ENCODE assay signal across 1 cellular context in genomic region chr2:135585586-135585985, GRCh38.
TF ChIP-seq lines count a peak whose summit lies in the region.

No MANE protein-coding gene starts in this region.

TF ChIP-seq in H1, 55 proteins besides CTCF, POLR2A, EP300 and RAD21 (continued from another document):
- TF ChIP-seq EZH2 (IDR thresholded peaks at IDR 0.05; ENCODE audit: low read depth, low read length, severe bottlenecking) (no peak), USF2 (IDR thresholded peaks at IDR 0.05; ENCODE audit: low read length) (no peak), EGR1 (IDR thresholded peaks at IDR 0.05; ENCODE audit: borderline replicate concordance, low read depth, low read length) (no peak), CBX8 (IDR thresholded peaks at IDR 0.05; ENCODE audit: borderline replicate concordance, low read depth, low read length) (no peak), SIRT6 (IDR thresholded peaks at IDR 0.05; ENCODE audit: low read length) (no peak), SAP30 (IDR thresholded peaks at IDR 0.05; ENCODE audit: insufficient read depth, insufficient replicate concordance, low read length) (no peak), JUN (IDR thresholded peaks at IDR 0.05; ENCODE audit: low read depth, low read length) (no peak), HDAC2 (IDR thresholded peaks at IDR 0.05; ENCODE audit: borderline replicate concordance in 1 of 2, low read depth in 2 of 2, low read length in 2 of 2) (no peak), BACH1 (IDR thresholded peaks at IDR 0.05; ENCODE audit: low read length) (no peak), CHD2 (IDR thresholded peaks at IDR 0.05; ENCODE audit: low read length) (no peak), TAF1 (IDR thresholded peaks at IDR 0.05; ENCODE audit: low read depth, low read length) (no peak), KDM1A (IDR thresholded peaks at IDR 0.05; ENCODE audit: borderline replicate concordance, low read length) (no peak), E2F6 (IDR thresholded peaks at IDR 0.05) (no peak)
TF ChIP-seq in H1: peak in this region for 0.
